Comparison of ENCODE assay signal across 26 cellular contexts in genomic region chr16:27646811-27647210, GRCh38.
DNase-seq lines count a peak whose midpoint lies in the region; ATAC-seq and TF ChIP-seq lines count a peak whose summit lies in the region.
"Had no signal": no experiment of that assay in that cellular context is flagged by ENCODE, and none has a peak within 500 bp of the region (broad histone marks: within the 10 kb centered on the region; RNA-seq: fewer than 3 reads in every experiment).

No MANE protein-coding gene starts in this region.

- DNase-seq in ELR (ENCODE audit: low read depth) (peak; percentile 17), HL-60 (ENCODE audit: low read depth in 1 of 2, low spot score in 1 of 2) (peak; percentile 54 to 69), SKM-1 (lab: John Stamatoyannopoulos, UW; ENCODE audit: unreplicated experiment) (peak; percentile 20), foreskin keratinocyte (no peak), GM23338 (ENCODE audit: low spot score) (no peak)
- DNase-seq in CD8-positive, alpha-beta memory T cell: no peak
- DNase-seq: activated effector memory CD4-positive, alpha-beta T cell treated with anti-CD3 and anti-CD28 coated beads, Interleukin-2, amount 50 U/mL, for 16 hours; brain microvascular endothelial cell; effector memory CD4-positive, alpha-beta T cell; islet precursor cell; left ventricle myocardium superior; midbrain; natural killer cell; NCI-H1092 treated with DMSO at 0.1 percent for 48 hours; NCI-H187 treated with DMSO at 0.1 percent for 48 hours; NCI-H2227 treated with DMSO at 0.1 percent for 48 hours; NCI-H748 treated with DMSO at 0.1 percent for 48 hours; SK-N-SH; uterus had no signal

- H3K9me2 ChIP-seq in GM23338 (ENCODE audit: insufficient read depth): no peaks in the 10 kb centered on the region
- H3K9me2 ChIP-seq: SK-N-SH had no signal

- H2AFZ ChIP-seq in GM23338: no peak overlapping the region

- peaks cover under 1 to 31% (median 10%) of the 10 kb centered on the region in 3 donors for H3K36me3 Mint-ChIP-seq in CD8-positive, alpha-beta memory T cell
- H3K36me3 Mint-ChIP-seq in GM23338 (ENCODE audit: low read depth): no peaks in the 10 kb centered on the region; the same call in 2 of the 3 replicates
- H3K36me3 Mint-ChIP-seq: natural killer cell; stimulated activated effector memory CD8-positive, alpha-beta T cell treated with anti-CD3 and anti-CD28 coated beads, Interleukin-12 subunit alpha, Interleukin-12 subunit beta, amount 100 ng/mL, for 72 hours had no signal

- no peak overlapping the region for H3K4me3 ChIP-seq in HL-60 (replicated peaks; ENCODE audit: insufficient read depth, low read length)
- no peak overlapping the region for H3K4me3 ChIP-seq in CD8-positive, alpha-beta memory T cell (ENCODE audit: low read length)
- no peak overlapping the region for H3K4me3 ChIP-seq in GM23338
- H3K4me3 ChIP-seq: BLaER1 treated with 17β-estradiol and CSF1 and Interleukin-3, amounts not matched to agents 10 nM and 100 nM; gastroesophageal sphincter; smooth muscle cell; uterus had no signal

- H3K4me1 ChIP-seq in foreskin keratinocyte: peaks cover 7% of the 10 kb centered on the region
- no peaks in the 10 kb centered on the region for H3K4me1 ChIP-seq in CD8-positive, alpha-beta memory T cell (ENCODE audit: insufficient read depth, low read length)
- H3K4me1 ChIP-seq in GM23338 (ENCODE audit: insufficient read depth): peaks cover 6% of the 10 kb centered on the region
- H3K4me1 ChIP-seq: gastroesophageal sphincter, uterus had no signal

- no peaks in the 10 kb centered on the region for H3K27me3 Mint-ChIP-seq in CD8-positive, alpha-beta memory T cell
- peaks cover 7% of the 10 kb centered on the region for H3K27me3 Mint-ChIP-seq in GM23338 (ENCODE audit: insufficient read depth, low read depth, poor library complexity)

- H3K79me2 ChIP-seq in GM23338 (replicated peaks; ENCODE audit: insufficient read depth): no peaks in the 10 kb centered on the region

- no peaks in the 10 kb centered on the region for H3F3A ChIP-seq in GM23338 (replicated peaks; ENCODE audit: low read depth)

- no peak overlapping the region for H3K4me2 ChIP-seq in GM23338
- H3K4me2 ChIP-seq: KMS-11, SK-N-SH, smooth muscle cell had no signal

- POLR2A ChIA-PET in CD8-positive, alpha-beta memory T cell (lab: Charles Lee): no interaction called here

- H4K20me1 ChIP-seq in GM23338 (replicated peaks; ENCODE audit: insufficient read depth): no peaks in the 10 kb centered on the region; the same call in 1 of the 2 replicates

- H3K4me1 Mint-ChIP-seq in CD8-positive, alpha-beta memory T cell: no peaks in the 10 kb centered on the region
- peaks cover 11% of the 10 kb centered on the region; the same call in 2 of the 3 replicates for H3K4me1 Mint-ChIP-seq in GM23338
- H3K4me1 Mint-ChIP-seq: natural killer cell; stimulated activated effector memory CD8-positive, alpha-beta T cell treated with anti-CD3 and anti-CD28 coated beads, Interleukin-12 subunit alpha, Interleukin-12 subunit beta, amount 100 ng/mL, for 72 hours had no signal

- H3K36me3 ChIP-seq in CD8-positive, alpha-beta memory T cell (ENCODE audit: insufficient read depth, low read length): no peaks in the 10 kb centered on the region
- H3K36me3 ChIP-seq in GM23338 (ENCODE audit: insufficient read depth): no peaks in the 10 kb centered on the region
- H3K36me3 ChIP-seq: brain microvascular endothelial cell, uterus had no signal

- no peaks in the 10 kb centered on the region for H3K9me3 Mint-ChIP-seq in CD8-positive, alpha-beta memory T cell
- H3K9me3 Mint-ChIP-seq in GM23338: no peaks in the 10 kb centered on the region; the same call in 2 of the 3 replicates
- H3K9me3 Mint-ChIP-seq: natural killer cell; stimulated activated effector memory CD8-positive, alpha-beta T cell treated with anti-CD3 and anti-CD28 coated beads, Interleukin-12 subunit alpha, Interleukin-12 subunit beta, amount 100 ng/mL, for 72 hours; WTC11 had no signal

- H3K27ac ChIP-seq in HL-60 (replicated peaks) (no peak overlapping the region), foreskin keratinocyte (no peak overlapping the region), GM23338 (ENCODE audit: low read depth) (no peak overlapping the region)
- no peak overlapping the region for H3K27ac ChIP-seq in CD8-positive, alpha-beta memory T cell (ENCODE audit: low read depth, low read length)
- H3K27ac ChIP-seq: BLaER1 treated with 17β-estradiol and CSF1 and Interleukin-3, amounts not matched to agents 10 nM and 100 nM; brain microvascular endothelial cell; gastroesophageal sphincter; KMS-11; uterus had no signal

- H3K27me3 ChIP-seq in HL-60 (ENCODE audit: insufficient read depth, poor library complexity, severe bottlenecking) (no peaks in the 10 kb centered on the region), foreskin keratinocyte (no peaks in the 10 kb centered on the region), GM23338 (ENCODE audit: insufficient read depth) (no peaks in the 10 kb centered on the region)
- H3K27me3 ChIP-seq in CD8-positive, alpha-beta memory T cell (ENCODE audit: insufficient read depth, low read length, poor library complexity, severe bottlenecking): no peaks in the 10 kb centered on the region
- H3K27me3 ChIP-seq: BLaER1 treated with 17β-estradiol and CSF1 and Interleukin-3, amounts not matched to agents 10 nM and 100 nM; brain microvascular endothelial cell; gastroesophageal sphincter; uterus had no signal

- CTCF ChIA-PET in CD8-positive, alpha-beta memory T cell (lab: Charles Lee): interaction anchor here (0.6 kb wide), 1 partner anchor 349 kb away, joined by 3 read pairs; no protein-coding TSS in a partner anchor

- TF ChIP-seq CTCF in HL-60 (IDR thresholded peaks at IDR 0.05; ENCODE audit: insufficient read depth, low read length): no peak
- no peak for TF ChIP-seq CTCF in foreskin keratinocyte (conservative IDR thresholded peaks at IDR 0.05)
- TF ChIP-seq CTCF in GM23338 (conservative IDR thresholded peaks at IDR 0.05; ENCODE audit: low read depth in 2 of 2): no peak

- no peak overlapping the region for H3K27ac Mint-ChIP-seq in CD8-positive, alpha-beta memory T cell
- no peak overlapping the region for H3K27ac Mint-ChIP-seq in GM23338
- H3K27ac Mint-ChIP-seq: natural killer cell, WTC11 had no signal

- H3K9me3 ChIP-seq in CD8-positive, alpha-beta memory T cell (ENCODE audit: low read length): no peaks in the 10 kb centered on the region
- H3K9me3 ChIP-seq: gastroesophageal sphincter, SK-N-SH, uterus had no signal

- no peak overlapping the region for H3K4me3 Mint-ChIP-seq in CD8-positive, alpha-beta memory T cell
- no peak overlapping the region for H3K4me3 Mint-ChIP-seq in GM23338
- H3K4me3 Mint-ChIP-seq: natural killer cell; stimulated activated effector memory CD8-positive, alpha-beta T cell treated with anti-CD3 and anti-CD28 coated beads, Interleukin-12 subunit alpha, Interleukin-12 subunit beta, amount 100 ng/mL, for 72 hours; WTC11 had no signal

- ATAC-seq in foreskin keratinocyte (peak; percentile 63), GM23338 (no peak), HG02642 (IDR thresholded peaks at IDR 0.05; ENCODE audit: poor library complexity, unreplicated experiment) (no peak)
- ATAC-seq: gastroesophageal sphincter; left ventricle myocardium superior; natural killer cell; stimulated activated effector memory CD8-positive, alpha-beta T cell treated with anti-CD3 and anti-CD28 coated beads, Interleukin-12 subunit alpha, Interleukin-12 subunit beta, amount 100 ng/mL, for 72 hours; WTC11 had no signal

TF ChIP-seq in GM23338, 12 proteins besides CTCF, POLR2A, EP300 and RAD21:
- TF ChIP-seq EZH2phosphoT487 (IDR thresholded peaks at IDR 0.05; ENCODE audit: unreplicated experiment): no peak
- no peak for TF ChIP-seq ZNF331 (CRISPR knock-in tag; IDR thresholded peaks at IDR 0.05; ENCODE audit: low read depth)
- no peak for TF ChIP-seq ZNF114 (CRISPR knock-in tag; IDR thresholded peaks at IDR 0.05)
- TF ChIP-seq NANOG (IDR thresholded peaks at IDR 0.05; ENCODE audit: borderline replicate concordance): no peak
- TF ChIP-seq EZH2 (IDR thresholded peaks at IDR 0.05; ENCODE audit: low read depth, unreplicated experiment): no peak
- TF ChIP-seq ETS1 (IDR thresholded peaks at IDR 0.05): no peak
TF ChIP-seq in GM23338: peak in this region for 0.

Comparison
In these comparisons a context has a peak if more than half of its experiments do, and no peak if none do; other contexts are left out.
1. DNase-seq: peak in ELR (single experiment), HL-60 (2 of 2) and SKM-1 (single experiment); none in foreskin keratinocyte (0 of 2), CD8-positive, alpha-beta memory T cell (0 of 5) and GM23338 (single experiment).